20 cellular contexts compared by ENCODE assay signal in the genomic region with DNA sequence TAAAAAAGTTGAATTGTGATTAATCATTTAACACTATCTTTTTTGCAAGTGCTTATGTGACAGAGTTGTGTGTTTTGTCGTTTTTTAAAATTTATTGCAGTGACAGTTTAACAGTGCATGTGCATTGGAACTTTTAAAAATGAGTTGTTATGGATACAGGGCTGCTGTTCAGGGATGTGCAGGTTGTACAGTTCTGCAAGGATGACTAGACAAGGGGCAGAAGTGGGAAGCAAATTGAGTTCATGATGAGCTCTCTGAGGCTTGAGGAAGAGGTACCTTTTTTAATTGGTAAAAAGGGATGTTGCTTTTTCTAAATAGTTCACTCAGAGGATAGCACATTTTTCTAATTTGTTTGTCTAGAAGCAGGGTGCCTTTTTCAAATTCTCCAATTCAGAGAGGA.
"Had no signal": no experiment of that assay in that cellular context is flagged by ENCODE, and none has a peak within 500 bp of the region (broad histone marks: within the 10 kb centered on the region; RNA-seq: fewer than 3 reads in every experiment).

No MANE protein-coding gene starts in this region.

- FAIRE-seq: endometrium, kidney had no signal

- H3K4me1 Mint-ChIP-seq: neural progenitor cell had no signal

- H3K9ac ChIP-seq: neural progenitor cell had no signal

- H3K4me2 ChIP-seq: neural progenitor cell had no signal

- H3K9me3 ChIP-seq: body of pancreas, left lung, sigmoid colon, upper lobe of left lung had no signal

- H3K4me3 Mint-ChIP-seq: activated CD4-positive, alpha-beta memory T cell treated with anti-CD3 and anti-CD28 coated beads, Interleukin-2, amount 10 ng/mL, durations not matched to agents 7 days and 5 days; activated CD4-positive, alpha-beta T cell treated with anti-CD3 and anti-CD28 coated beads, Interleukin-2, amount 10 ng/mL, durations not matched to agents 24 days and 14 days; activated naive CD4-positive, alpha-beta T cell treated with anti-CD3 and anti-CD28 coated beads, Interleukin-2, amount 10 ng/mL, durations not matched to agents 7 days and 5 days; naive thymus-derived CD8-positive, alpha-beta T cell; neural progenitor cell had no signal

- H3K9me3 Mint-ChIP-seq: activated CD4-positive, alpha-beta memory T cell treated with anti-CD3 and anti-CD28 coated beads, Interleukin-2, amount 10 ng/mL, durations not matched to agents 7 days and 5 days; activated CD4-positive, alpha-beta T cell treated with anti-CD3 and anti-CD28 coated beads, Interleukin-2, amount 10 ng/mL, durations not matched to agents 24 days and 14 days; activated naive CD4-positive, alpha-beta T cell treated with anti-CD3 and anti-CD28 coated beads, Interleukin-2, amount 10 ng/mL, durations not matched to agents 7 days and 5 days; naive thymus-derived CD8-positive, alpha-beta T cell; neural progenitor cell had no signal

- H2AFZ ChIP-seq: neural progenitor cell had no signal

- H3K4me1 ChIP-seq: left lung, neural progenitor cell, sigmoid colon had no signal

- H3K27ac Mint-ChIP-seq: activated CD4-positive, alpha-beta memory T cell treated with anti-CD3 and anti-CD28 coated beads, Interleukin-2, amount 10 ng/mL, durations not matched to agents 7 days and 5 days; activated CD4-positive, alpha-beta T cell treated with anti-CD3 and anti-CD28 coated beads, Interleukin-2, amount 10 ng/mL, durations not matched to agents 24 days and 14 days; activated naive CD4-positive, alpha-beta T cell treated with anti-CD3 and anti-CD28 coated beads, Interleukin-2, amount 10 ng/mL, durations not matched to agents 7 days and 5 days; neural progenitor cell had no signal

- DNase-seq: activated CD4-positive, alpha-beta memory T cell treated with anti-CD3 and anti-CD28 coated beads, Interleukin-2, amount 10 ng/mL, durations not matched to agents 7 days and 5 days; activated CD4-positive, alpha-beta T cell treated with anti-CD3 and anti-CD28 coated beads, Interleukin-2, amount 10 ng/mL, durations not matched to agents 24 days and 14 days; activated effector memory CD4-positive, alpha-beta T cell treated with anti-CD3 and anti-CD28 coated beads, Interleukin-2, amount 50 U/mL, for 16 hours; activated naive CD4-positive, alpha-beta T cell treated with anti-CD3 and anti-CD28 coated beads, Interleukin-2, amount 10 ng/mL, durations not matched to agents 7 days and 5 days; amygdala; body of pancreas; erythroblast; kidney; left lung; naive thymus-derived CD8-positive, alpha-beta T cell; retina; sigmoid colon; stimulated activated CD4-positive, alpha-beta T cell treated with anti-CD3 and anti-CD28 coated beads, Interleukin-2, amount 100 ng/mL, for 48 hours; stimulated activated CD8-positive, alpha-beta memory T cell treated with anti-CD3 and anti-CD28 coated beads, Interleukin-4, amount 100 ng/mL, for 48 hours; stimulated activated naive CD4-positive, alpha-beta T cell; upper lobe of left lung had no signal

- H3K27ac ChIP-seq: cardiac muscle cell, left lung, neural progenitor cell, sigmoid colon, upper lobe of left lung had no signal

- H3K4me3 ChIP-seq: body of pancreas, cardiac muscle cell, left lung, lung, neural progenitor cell, sigmoid colon, upper lobe of left lung had no signal

- H3K27me3 Mint-ChIP-seq: activated CD4-positive, alpha-beta memory T cell treated with anti-CD3 and anti-CD28 coated beads, Interleukin-2, amount 10 ng/mL, durations not matched to agents 7 days and 5 days; activated CD4-positive, alpha-beta T cell treated with anti-CD3 and anti-CD28 coated beads, Interleukin-2, amount 10 ng/mL, durations not matched to agents 24 days and 14 days; activated naive CD4-positive, alpha-beta T cell treated with anti-CD3 and anti-CD28 coated beads, Interleukin-2, amount 10 ng/mL, durations not matched to agents 7 days and 5 days; naive thymus-derived CD8-positive, alpha-beta T cell had no signal

- H3K27me3 ChIP-seq: body of pancreas, cardiac muscle cell, left lung, neural progenitor cell, sigmoid colon, upper lobe of left lung had no signal
